ENCODE assay signal across 8 cellular contexts in genomic region chr11:75526192-75526541, GRCh38. TPM values are rescaled to one million over a fixed set of nuclear protein-coding genes. Genes with fewer than 3 reads are reported as not detected.
A peak's percentile ranks its signal among the peaks of the same experiment; 100 is the strongest.
DNase-seq lines count a peak whose midpoint lies in the region; ATAC-seq and TF ChIP-seq lines count a peak whose summit lies in the region.

No MANE protein-coding gene starts in this region.

- H3K4me3 ChIP-seq in astrocyte of the cerebellum (ENCODE audit: low read depth, low read length): peak overlapping the region; percentile 69
- H3K4me3 ChIP-seq in upper lobe of left lung: peak overlapping the region; percentile 48 to 90 (median 72)

- H3K4me1 ChIP-seq in upper lobe of left lung: peaks cover 14 to 28% (median 24%) of the 10 kb centered on the region in 4 donors

- TF ChIP-seq EP300 in upper lobe of left lung (IDR thresholded peaks at IDR 0.05): no peak

- peaks cover 4% of the 10 kb centered on the region for H3K36me3 Mint-ChIP-seq in activated naive CD4-positive, alpha-beta T cell treated with anti-CD3 and anti-CD28 coated beads, Interleukin-2, amount 10 ng/mL, durations not matched to agents 7 days and 5 days
- no peaks in the 10 kb centered on the region for H3K36me3 Mint-ChIP-seq in memory B cell

- peak overlapping the region; percentile 80 for H3K4me3 Mint-ChIP-seq in activated naive CD4-positive, alpha-beta T cell treated with anti-CD3 and anti-CD28 coated beads, Interleukin-2, amount 10 ng/mL, durations not matched to agents 7 days and 5 days
- H3K4me3 Mint-ChIP-seq in memory B cell: peak overlapping the region; percentile 82

- H3K27ac Mint-ChIP-seq in activated naive CD4-positive, alpha-beta T cell treated with anti-CD3 and anti-CD28 coated beads, Interleukin-2, amount 10 ng/mL, durations not matched to agents 7 days and 5 days: peak overlapping the region; percentile 75
- H3K27ac Mint-ChIP-seq in memory B cell: no peak overlapping the region

- in situ Hi-C loops in astrocyte of the cerebellum (cut with HindIII; ENCODE audit: low sequenced_read_pairs): no loop called here

- WGBS in upper lobe of left lung, 2 donors: 4 to 6% methylated on average over 15 to 21 of the region's 21 CpGs

- TF ChIP-seq CTCF in astrocyte of the cerebellum (IDR thresholded peaks at IDR 0.05; ENCODE audit: low read depth, low read length, missing control alignments) (no peak), upper lobe of left lung (IDR thresholded peaks at IDR 0.05) (no peak)

- no peaks in the 10 kb centered on the region for H3K36me3 ChIP-seq in upper lobe of left lung

- ATAC-seq in memory B cell (ENCODE audit: low read depth) (no peak), upper lobe of left lung (ENCODE audit: low FRiP score in 2 of 2) (no peak), HG02870 (IDR thresholded peaks at IDR 0.05; ENCODE audit: unreplicated experiment) (no peak)

- peak overlapping the region in 2 of 4 donors; percentile 58 to 79 for H3K27ac ChIP-seq in upper lobe of left lung

- peaks cover 0 to 9% (median 0%) of the 10 kb centered on the region in 4 donors for H3K27me3 ChIP-seq in upper lobe of left lung

- peaks cover 42% of the 10 kb centered on the region for H3K4me1 Mint-ChIP-seq in activated naive CD4-positive, alpha-beta T cell treated with anti-CD3 and anti-CD28 coated beads, Interleukin-2, amount 10 ng/mL, durations not matched to agents 7 days and 5 days
- peaks cover 28% of the 10 kb centered on the region for H3K4me1 Mint-ChIP-seq in memory B cell

- no peaks in the 10 kb centered on the region for H3K9me3 Mint-ChIP-seq in activated naive CD4-positive, alpha-beta T cell treated with anti-CD3 and anti-CD28 coated beads, Interleukin-2, amount 10 ng/mL, durations not matched to agents 7 days and 5 days
- no peaks in the 10 kb centered on the region for H3K9me3 Mint-ChIP-seq in memory B cell

- DNase-seq in activated naive CD4-positive, alpha-beta T cell treated with anti-CD3 and anti-CD28 coated beads, Interleukin-2, amount 10 ng/mL, durations not matched to agents 7 days and 5 days: no peak
- DNase-seq in activated naive CD4-positive, alpha-beta T cell treated with Interleukin-2 at 50 U/mL for 16 hours: no peak
- DNase-seq in astrocyte of the cerebellum (ENCODE audit: low read depth): no peak
- no peak for DNase-seq in memory B cell (ENCODE audit: low spot score in 2 of 2)
- DNase-seq in upper lobe of left lung: no peak
- DNase-seq in activated gamma-delta T cell (lab: John Stamatoyannopoulos, UW): no peak
- no peak for DNase-seq in NCI-H774 (lab: John Stamatoyannopoulos, UW)

- no peaks in the 10 kb centered on the region for H3K9me3 ChIP-seq in upper lobe of left lung

- CTCF ChIA-PET in activated naive CD4-positive, alpha-beta T cell treated with anti-CD3 and anti-CD28 coated beads, Interleukin-2, amount 10 ng/mL, durations not matched to agents 7 days and 5 days (lab: Charles Lee): interaction anchor here (0.9 to 1.8 kb wide), 3 partner anchors 75 to 137 kb away, joined by 4 to 10 read pairs (median 5); no protein-coding TSS in a partner anchor

- H3K27me3 Mint-ChIP-seq in activated naive CD4-positive, alpha-beta T cell treated with anti-CD3 and anti-CD28 coated beads, Interleukin-2, amount 10 ng/mL, durations not matched to agents 7 days and 5 days: peaks cover 58% of the 10 kb centered on the region
- peaks cover 2% of the 10 kb centered on the region for H3K27me3 Mint-ChIP-seq in memory B cell

- TF ChIP-seq POLR2A in upper lobe of left lung (IDR thresholded peaks at IDR 0.05): no peak

RNA-seq across cellular contexts. Expression of gene GDPD5, which starts 0.4 kb away (rescaled TPM):
- 10 to 100 TPM in 4 of 6 donors, 1 to 10 TPM in 2; 5.7 to 34.6 (median 14.0) TPM for total RNA-seq in upper lobe of left lung

RNA-seq across cellular contexts. Expression of gene SERPINH1, which starts 35.9 kb away (rescaled TPM):
- total RNA-seq in upper lobe of left lung: 100 to 1,000 TPM in 5 of 6 donors, 10 to 100 TPM in 1; 95.9 to 266 (median 145) TPM
